ENCODE assay signal across 15 cellular contexts in genomic region chr11:28514391-28514790, GRCh38.
A peak's percentile ranks its signal among the peaks of the same experiment; 100 is the strongest.
DNase-seq lines count a peak whose midpoint lies in the region; TF ChIP-seq lines count a peak whose summit lies in the region.
"Had no signal": no experiment of that assay in that cellular context is flagged by ENCODE, and none has a peak within 500 bp of the region (broad histone marks: within the 10 kb centered on the region; RNA-seq: fewer than 3 reads in every experiment).

No MANE protein-coding gene starts in this region.

- H4K20me1 ChIP-seq in osteoblast (ENCODE audit: insufficient read depth, low read length), result no peaks in the 10 kb centered on the region

- H3K4me2 ChIP-seq in osteoblast (ENCODE audit: insufficient read depth, low read length), result no peak overlapping the region

- POLR2A ChIA-PET in MCF 10A (lab: Yijun Ruan, JAX), result interaction anchor here (0.5 kb wide), 1 partner anchor 211 kb away, joined by 3 read pairs; no protein-coding TSS in a partner anchor
- POLR2A ChIA-PET in CD4-positive, alpha-beta memory T cell (lab: Charles Lee; ENCODE audit: partially characterized antibody), result no interaction called here

- no peak overlapping the region for H3K27ac Mint-ChIP-seq in MCF 10A (ENCODE audit: low read depth, unreplicated experiment)
- H3K27ac Mint-ChIP-seq in CD4-positive, alpha-beta memory T cell, result no peak overlapping the region
- H3K27ac Mint-ChIP-seq: CD8-positive, alpha-beta T cell had no signal

- H3K4me1 Mint-ChIP-seq in MCF 10A (ENCODE audit: insufficient read depth, unreplicated experiment), result no peaks in the 10 kb centered on the region
- no peaks in the 10 kb centered on the region for H3K4me1 Mint-ChIP-seq in CD4-positive, alpha-beta memory T cell

- no peaks in the 10 kb centered on the region for H3K4me1 ChIP-seq in adipocyte (ENCODE audit: control insufficient read depth, insufficient read depth, low read length)
- no peaks in the 10 kb centered on the region for H3K4me1 ChIP-seq in osteoblast (ENCODE audit: insufficient read depth, low read length)
- no peaks in the 10 kb centered on the region for H3K4me1 ChIP-seq in CD4-positive, alpha-beta memory T cell (ENCODE audit: insufficient read depth, low read length)
- H3K4me1 ChIP-seq: BE2C had no signal

- intact Hi-C loops in MCF 10A (cut with micrococcal nuclease), result no loop called here
- intact Hi-C loops in CD4-positive, alpha-beta memory T cell (cut with micrococcal nuclease), result no loop called here

- no peaks in the 10 kb centered on the region for H3K27me3 Mint-ChIP-seq in MCF 10A (ENCODE audit: insufficient read depth, unreplicated experiment)
- no peaks in the 10 kb centered on the region for H3K27me3 Mint-ChIP-seq in CD4-positive, alpha-beta memory T cell

- no peaks in the 10 kb centered on the region for H3K9me3 Mint-ChIP-seq in MCF 10A (ENCODE audit: unreplicated experiment)
- H3K9me3 Mint-ChIP-seq in CD4-positive, alpha-beta memory T cell, result peaks cover 0 to 8% (median 4%) of the 10 kb centered on the region in 8 donors
- H3K9me3 Mint-ChIP-seq: CD8-positive, alpha-beta T cell had no signal

- H3K27ac ChIP-seq in osteoblast (ENCODE audit: low read depth, low read length), result no peak overlapping the region
- H3K27ac ChIP-seq in CD4-positive, alpha-beta memory T cell (ENCODE audit: low read depth, low read length), result no peak overlapping the region
- H3K27ac ChIP-seq: C4-2B had no signal

- TF ChIP-seq CTCF in choroid plexus epithelial cell (conservative IDR thresholded peaks at IDR 0.05; ENCODE audit: low read depth, low read length), result no peak
- no peak for TF ChIP-seq CTCF in osteoblast (IDR thresholded peaks at IDR 0.05; ENCODE audit: extremely low read depth, low read depth, low read length)
- no peak for TF ChIP-seq CTCF in MCF 10A (IDR thresholded peaks at IDR 0.05; ENCODE audit: unreplicated experiment)

- no peak overlapping the region for H3K4me3 Mint-ChIP-seq in MCF 10A (ENCODE audit: unreplicated experiment)
- no peak overlapping the region for H3K4me3 Mint-ChIP-seq in CD4-positive, alpha-beta memory T cell
- H3K4me3 Mint-ChIP-seq: CD8-positive, alpha-beta T cell had no signal

- no peak overlapping the region for H2AFZ ChIP-seq in osteoblast (ENCODE audit: low read length)

- H3K4me3 ChIP-seq in adipocyte (ENCODE audit: low read length), result no peak overlapping the region
- H3K4me3 ChIP-seq in choroid plexus epithelial cell (ENCODE audit: low read depth, low read length), result no peak overlapping the region
- no peak overlapping the region for H3K4me3 ChIP-seq in osteoblast (ENCODE audit: insufficient read depth, low read length)
- no peak overlapping the region for H3K4me3 ChIP-seq in CD4-positive, alpha-beta memory T cell (ENCODE audit: low read length in 2 of 2)

- CTCF ChIA-PET in MCF 10A (lab: Yijun Ruan, JAX), result interaction anchor here (0.6 kb wide), 1 partner anchor 607 kb away, joined by 3 read pairs; no protein-coding TSS in a partner anchor
- CTCF ChIA-PET in CD4-positive, alpha-beta memory T cell (lab: Charles Lee; ENCODE audit: partially characterized antibody), result no interaction called here

- no TSS peak for BruUV-seq in MCF 10A (replicated peaks; lab: Mats Ljungman, UMichigan)

- DNase-seq in EL, result peak; percentile 15
- peak; percentile 36 for DNase-seq in adipocyte (ENCODE audit: low read depth)
- DNase-seq in choroid plexus epithelial cell (ENCODE audit: low read depth), result peak; percentile 33
- DNase-seq in osteoblast (ENCODE audit: insufficient read length, low spot score, missing footprints), result peak; percentile 37
- DNase-seq in MCF 10A (ENCODE audit: unreplicated experiment), result no peak
- DNase-seq in SK-N-DZ (ENCODE audit: low spot score), result no peak
- DNase-seq in CD4-positive, alpha-beta memory T cell, result no peak
- DNase-seq: BE2C; CD8-positive, alpha-beta T cell; COR-L47; DMS153; DMS79 treated with DMSO at 0.1 percent for 48 hours; GF-D8; HCEC 1CT had no signal

- no peak overlapping the region for H3K9ac ChIP-seq in adipocyte (ENCODE audit: low read length)

- H3K36me3 ChIP-seq in adipocyte (ENCODE audit: control insufficient read depth, insufficient read depth, low read length, severe bottlenecking), result no peaks in the 10 kb centered on the region
- H3K36me3 ChIP-seq in osteoblast (ENCODE audit: insufficient read depth, low read length), result no peaks in the 10 kb centered on the region
- H3K36me3 ChIP-seq in CD4-positive, alpha-beta memory T cell (ENCODE audit: insufficient read depth, low read length), result no peaks in the 10 kb centered on the region
- H3K36me3 ChIP-seq: BE2C had no signal

- H3K27me3 ChIP-seq in adipocyte (replicated peaks; ENCODE audit: control insufficient read depth, insufficient read depth, low read length), result no peaks in the 10 kb centered on the region
- no peaks in the 10 kb centered on the region for H3K27me3 ChIP-seq in osteoblast (ENCODE audit: insufficient read depth, low read length)
- no peaks in the 10 kb centered on the region for H3K27me3 ChIP-seq in CD4-positive, alpha-beta memory T cell (ENCODE audit: insufficient read depth, low read length)
- H3K27me3 ChIP-seq: BE2C had no signal

- H3K9me3 ChIP-seq in adipocyte (ENCODE audit: control insufficient read depth, low read length) (no peaks in the 10 kb centered on the region), osteoblast (ENCODE audit: low read depth, low read length) (no peaks in the 10 kb centered on the region)
- H3K9me3 ChIP-seq in CD4-positive, alpha-beta memory T cell (ENCODE audit: control insufficient read depth in 1 of 2, low read length in 2 of 2), result no peaks in the 10 kb centered on the region
- H3K9me3 ChIP-seq: BE2C had no signal

- no peaks in the 10 kb centered on the region for H3K36me3 Mint-ChIP-seq in MCF 10A (ENCODE audit: insufficient read depth, unreplicated experiment)
- no peaks in the 10 kb centered on the region for H3K36me3 Mint-ChIP-seq in CD4-positive, alpha-beta memory T cell
- H3K36me3 Mint-ChIP-seq: CD8-positive, alpha-beta T cell had no signal

- no peaks in the 10 kb centered on the region for H3K79me2 ChIP-seq in osteoblast (ENCODE audit: insufficient read depth, low read length)

Comparison
In these comparisons a context has a peak if more than half of its experiments do, and no peak if none do; other contexts are left out.
1. DNase-seq: peak in EL (single experiment), adipocyte (single experiment), choroid plexus epithelial cell (single experiment) and osteoblast (single experiment); none in MCF 10A (single experiment), SK-N-DZ (single experiment) and CD4-positive, alpha-beta memory T cell (0 of 5).